9 cellular contexts compared by ENCODE assay signal in the genomic region with DNA sequence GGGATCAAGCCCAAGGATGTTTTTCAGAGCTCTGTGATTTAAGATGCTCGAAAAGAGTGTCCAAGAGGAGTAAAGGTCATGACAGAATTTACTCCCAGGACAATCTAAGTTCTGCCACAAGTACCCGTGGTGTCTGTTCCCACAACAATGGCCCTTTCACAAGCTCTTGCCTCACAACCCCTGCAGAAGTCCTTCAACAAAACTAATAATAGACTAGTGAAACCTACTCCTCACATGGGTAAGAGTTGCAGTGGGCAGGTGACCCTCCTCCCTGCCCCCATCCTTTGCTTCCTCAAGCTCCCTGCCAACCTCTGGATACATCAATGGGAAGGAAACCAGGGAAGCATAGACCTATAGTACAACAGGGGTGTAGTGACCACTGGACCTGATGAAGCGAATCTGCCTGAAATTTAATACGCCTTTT. TPM values are rescaled to one million over a fixed set of nuclear protein-coding genes. Genes with fewer than 3 reads are reported as not detected.
DNase-seq lines count a peak whose midpoint lies in the region; ATAC-seq and TF ChIP-seq lines count a peak whose summit lies in the region.
"Had no signal": no experiment of that assay in that cellular context is flagged by ENCODE, and none has a peak within 500 bp of the region (broad histone marks: within the 10 kb centered on the region; RNA-seq: fewer than 3 reads in every experiment).

No MANE protein-coding gene starts in this region.

- H3K4me3 Mint-ChIP-seq in stimulated activated naive CD8-positive, alpha-beta T cell treated with anti-CD3 and anti-CD28 coated beads, Interleukin-15, Interleukin-2, amounts not matched to agents 100 ng/mL and 50 ng/mL, for 24 hours, result no peak overlapping the region
- H3K4me3 Mint-ChIP-seq in stimulated activated naive CD8-positive, alpha-beta T cell treated with anti-CD3 and anti-CD28 coated beads, Interleukin-15, amount 100 ng/mL, for 72 hours, result no peak overlapping the region
- H3K4me3 Mint-ChIP-seq in T-helper 17 cell (no peak overlapping the region), chondrocyte (ENCODE audit: unreplicated experiment) (no peak overlapping the region)

- no peak for DNase-seq in stimulated activated naive CD8-positive, alpha-beta T cell treated with anti-CD3 and anti-CD28 coated beads, Interleukin-15, amount 100 ng/mL, for 72 hours
- DNase-seq in T-helper 17 cell (no peak), left kidney (ENCODE audit: low read depth, low spot score) (peak; percentile 87), head of caudate nucleus (no peak), chondrocyte (ENCODE audit: low spot score) (no peak)
- DNase-seq: effector CD8-positive, alpha-beta T cell; kidney had no signal

- peaks cover 14% of the 10 kb centered on the region for H3K4me1 Mint-ChIP-seq in stimulated activated naive CD8-positive, alpha-beta T cell treated with anti-CD3 and anti-CD28 coated beads, Interleukin-15, Interleukin-2, amounts not matched to agents 100 ng/mL and 50 ng/mL, for 24 hours (ENCODE audit: low read depth)
- peaks cover 8% of the 10 kb centered on the region for H3K4me1 Mint-ChIP-seq in stimulated activated naive CD8-positive, alpha-beta T cell treated with anti-CD3 and anti-CD28 coated beads, Interleukin-15, amount 100 ng/mL, for 72 hours
- H3K4me1 Mint-ChIP-seq in T-helper 17 cell, result peaks cover 16% of the 10 kb centered on the region
- H3K4me1 Mint-ChIP-seq in chondrocyte (ENCODE audit: low read depth), result no peaks in the 10 kb centered on the region

- H3K27me3 Mint-ChIP-seq in stimulated activated naive CD8-positive, alpha-beta T cell treated with anti-CD3 and anti-CD28 coated beads, Interleukin-15, Interleukin-2, amounts not matched to agents 100 ng/mL and 50 ng/mL, for 24 hours, result no peaks in the 10 kb centered on the region
- H3K27me3 Mint-ChIP-seq in stimulated activated naive CD8-positive, alpha-beta T cell treated with anti-CD3 and anti-CD28 coated beads, Interleukin-15, amount 100 ng/mL, for 72 hours, result no peaks in the 10 kb centered on the region
- H3K27me3 Mint-ChIP-seq in T-helper 17 cell, result no peaks in the 10 kb centered on the region
- H3K27me3 Mint-ChIP-seq in chondrocyte (ENCODE audit: low read depth), result no peaks in the 10 kb centered on the region

- no peak for TF ChIP-seq CTCF in chondrocyte (IDR thresholded peaks at IDR 0.05)

- H3K9me3 ChIP-seq in T-helper 17 cell (ENCODE audit: control insufficient read depth, low read length, poor library complexity, severe bottlenecking), result no peaks in the 10 kb centered on the region

- H3K27ac Mint-ChIP-seq in stimulated activated naive CD8-positive, alpha-beta T cell treated with anti-CD3 and anti-CD28 coated beads, Interleukin-15, Interleukin-2, amounts not matched to agents 100 ng/mL and 50 ng/mL, for 24 hours, result peak overlapping the region; percentile 11
- peak overlapping the region in 1 of 2 donors; percentile 6 for H3K27ac Mint-ChIP-seq in stimulated activated naive CD8-positive, alpha-beta T cell treated with anti-CD3 and anti-CD28 coated beads, Interleukin-15, amount 100 ng/mL, for 72 hours
- H3K27ac Mint-ChIP-seq in T-helper 17 cell (peak overlapping the region; percentile 84), chondrocyte (ENCODE audit: unreplicated experiment) (no peak overlapping the region)

- intact Hi-C loops in head of caudate nucleus (cut with DNase I), result no loop called here

- H3K9me3 Mint-ChIP-seq in stimulated activated naive CD8-positive, alpha-beta T cell treated with anti-CD3 and anti-CD28 coated beads, Interleukin-15, Interleukin-2, amounts not matched to agents 100 ng/mL and 50 ng/mL, for 24 hours, result no peaks in the 10 kb centered on the region
- no peaks in the 10 kb centered on the region for H3K9me3 Mint-ChIP-seq in stimulated activated naive CD8-positive, alpha-beta T cell treated with anti-CD3 and anti-CD28 coated beads, Interleukin-15, amount 100 ng/mL, for 72 hours
- no peaks in the 10 kb centered on the region for H3K9me3 Mint-ChIP-seq in chondrocyte (ENCODE audit: low read depth)

- H3K36me3 Mint-ChIP-seq in stimulated activated naive CD8-positive, alpha-beta T cell treated with anti-CD3 and anti-CD28 coated beads, Interleukin-15, Interleukin-2, amounts not matched to agents 100 ng/mL and 50 ng/mL, for 24 hours (ENCODE audit: low read depth), result peaks cover 84% of the 10 kb centered on the region
- H3K36me3 Mint-ChIP-seq in T-helper 17 cell (ENCODE audit: low read depth) (peaks cover 6% of the 10 kb centered on the region), chondrocyte (ENCODE audit: low read depth) (peaks cover 34% of the 10 kb centered on the region)

- ATAC-seq in stimulated activated naive CD8-positive, alpha-beta T cell treated with anti-CD3 and anti-CD28 coated beads, Interleukin-15, amount 100 ng/mL, for 72 hours, result no peak
- no peak for ATAC-seq in T-helper 17 cell
- ATAC-seq in HG03442 (IDR thresholded peaks at IDR 0.05; ENCODE audit: unreplicated experiment), result no peak

RNA-seq across cellular contexts. Expression of gene PTCD3, which starts 34.9 kb away (rescaled TPM):
- total RNA-seq in T-helper 17 cell (100 to 1,000 TPM; 111 to 142 TPM), chondrocyte (48.6 to 67.3 TPM (median 48.9 TPM) in 3 replicates)

RNA-seq across cellular contexts. Expression of gene POLR1A, which starts 35.3 kb away (rescaled TPM):
- 10 to 100 TPM; 17.7 to 19.2 TPM for total RNA-seq in T-helper 17 cell
- total RNA-seq in chondrocyte, result 32.6 to 48.6 TPM (median 37.6 TPM) in 3 replicates

RNA-seq across cellular contexts. Expression of gene IMMT, which starts 54.3 kb away (rescaled TPM):
- total RNA-seq in T-helper 17 cell (10 to 100 TPM; 57.8 to 61.3 TPM), chondrocyte (62.3 to 75.0 TPM (median 70.1 TPM) in 3 replicates)

RNA-seq across cellular contexts. Expression of gene MRPL35, which starts 58.3 kb away (rescaled TPM):
- total RNA-seq in T-helper 17 cell (1 to 10 TPM; 9.0 to 9.6 TPM), chondrocyte (22.6 to 33.0 TPM (median 24.5 TPM) in 3 replicates)
